ENCODE assay signal across 23 cellular contexts in genomic region chr14:65241125-65241752, GRCh38.
A peak's percentile ranks its signal among the peaks of the same experiment; 100 is the strongest.
DNase-seq lines count a peak whose midpoint lies in the region; ATAC-seq, FAIRE-seq and TF ChIP-seq lines count a peak whose summit lies in the region.
"Had no signal": no experiment of that assay in that cellular context is flagged by ENCODE, and none has a peak within 500 bp of the region (broad histone marks: within the 10 kb centered on the region; RNA-seq: fewer than 3 reads in every experiment).

No MANE protein-coding gene starts in this region.

- H3F3A ChIP-seq in DOHH2 (ENCODE audit: control insufficient read depth, insufficient read depth) (no peaks in the 10 kb centered on the region), neural progenitor cell (ENCODE audit: low read depth) (no peaks in the 10 kb centered on the region)

- H2AFZ ChIP-seq in neural progenitor cell (replicated peaks) = no peak overlapping the region
- H2AFZ ChIP-seq: GM23338 had no signal

- H3K4me2 ChIP-seq in DOHH2 (ENCODE audit: low read length) (0 out of 2 replicates have a peak overlapping the region, but pooled peaks have one; percentile 10), neural progenitor cell (no peak overlapping the region)
- H3K4me2 ChIP-seq: GM23338 had no signal

- H3K27me3 ChIP-seq in DOHH2 (ENCODE audit: control insufficient read depth, low read length) (no peaks in the 10 kb centered on the region), neural progenitor cell (no peaks in the 10 kb centered on the region), Peyer's patch (no peaks in the 10 kb centered on the region)
- H3K27me3 ChIP-seq: cardiac muscle cell, neutrophil, transverse colon had no signal

- TF ChIP-seq CTCF in DOHH2 (IDR thresholded peaks at IDR 0.05; ENCODE audit: low read depth, low read length, poor library complexity, severe bottlenecking) (no peak), activated B cell treated with CpG ODN at 0.5 μM for 24 hours (IDR thresholded peaks at IDR 0.05) (no peak), neural progenitor cell (IDR thresholded peaks at IDR 0.05) (no peak), Peyer's patch (IDR thresholded peaks at IDR 0.05) (no peak)

- H3K27me3 Mint-ChIP-seq in activated B cell treated with CpG ODN at 0.5 μM for 24 hours = no peaks in the 10 kb centered on the region
- H3K27me3 Mint-ChIP-seq in neural progenitor cell (ENCODE audit: insufficient read depth, low read depth) = peaks cover 5% of the 10 kb centered on the region

- H3K27ac ChIP-seq in DOHH2 (ENCODE audit: low read depth, low read length) (no peak overlapping the region), neural progenitor cell (no peak overlapping the region), Peyer's patch (no peak overlapping the region)
- H3K27ac ChIP-seq: cardiac muscle cell, neutrophil, SK-N-MC, skin epidermis, transverse colon had no signal

- H3K27ac Mint-ChIP-seq in activated B cell treated with CpG ODN at 0.5 μM for 24 hours (peak overlapping the region; percentile 87), neural progenitor cell (peak overlapping the region; percentile 2)
- H3K27ac Mint-ChIP-seq: GM23338, immature natural killer cell had no signal

- CTCF ChIA-PET in activated B cell treated with CpG ODN at 0.5 μM for 24 hours (lab: Charles Lee) = no interaction called here

- POLR2A ChIA-PET in activated B cell treated with CpG ODN at 0.5 μM for 24 hours (lab: Charles Lee) = interaction anchor here (0.6 to 0.7 kb wide), 2 partner anchors 128 to 263 kb away, joined by 4 to 5 read pairs; no protein-coding TSS in a partner anchor

- peak; percentile 35 for FAIRE-seq in GM18507 (lab: Jason Lieb, UNC)

- intact Hi-C loops in activated B cell treated with CpG ODN at 0.5 μM for 24 hours (cut with micrococcal nuclease) = loop anchor here (2.0 kb wide), 1 partner anchor 18 kb away; no protein-coding TSS in a partner anchor

- H3K9me3 ChIP-seq in DOHH2 (ENCODE audit: control insufficient read depth, insufficient read depth, low read length) (no peaks in the 10 kb centered on the region), neural progenitor cell (ENCODE audit: low read depth) (no peaks in the 10 kb centered on the region), Peyer's patch (no peaks in the 10 kb centered on the region)
- H3K9me3 ChIP-seq: mucosa of descending colon, neutrophil, transverse colon had no signal

- peak overlapping the region; percentile 55 for H3K4me3 Mint-ChIP-seq in activated B cell treated with CpG ODN at 0.5 μM for 24 hours
- no peak overlapping the region for H3K4me3 Mint-ChIP-seq in neural progenitor cell
- H3K4me3 Mint-ChIP-seq: GM23338, immature natural killer cell had no signal

- H3K9me2 ChIP-seq in DOHH2 (replicated peaks; ENCODE audit: control insufficient read depth, low read length) = no peaks in the 10 kb centered on the region

- H3K4me3 ChIP-seq in DOHH2 (ENCODE audit: low read length) (no peak overlapping the region), neural progenitor cell (no peak overlapping the region), Peyer's patch (no peak overlapping the region)
- H3K4me3 ChIP-seq: cardiac muscle cell, GM23338, mucosa of descending colon, SK-N-MC, skin epidermis, transverse colon had no signal

- no peaks in the 10 kb centered on the region for H3K79me2 ChIP-seq in DOHH2 (ENCODE audit: control insufficient read depth, low read length)
- no peaks in the 10 kb centered on the region for H3K79me2 ChIP-seq in neural progenitor cell (ENCODE audit: low read depth)

- no peak for TF ChIP-seq POLR2A in Peyer's patch (IDR thresholded peaks at IDR 0.05)

- peaks cover 8% of the 10 kb centered on the region for H3K4me1 Mint-ChIP-seq in activated B cell treated with CpG ODN at 0.5 μM for 24 hours
- H3K4me1 Mint-ChIP-seq in neural progenitor cell = peaks cover 33% of the 10 kb centered on the region
- H3K4me1 Mint-ChIP-seq: immature natural killer cell had no signal

- H3K36me3 ChIP-seq in DOHH2 (ENCODE audit: control insufficient read depth, low read length) (no peaks in the 10 kb centered on the region), neural progenitor cell (no peaks in the 10 kb centered on the region), Peyer's patch (no peaks in the 10 kb centered on the region)
- H3K36me3 ChIP-seq: cardiac muscle cell, neutrophil, transverse colon had no signal

- DNase-seq in GM18507 (ENCODE audit: extremely low spot score, insufficient read length, low read depth) (no peak), activated B cell treated with CpG ODN at 0.5 μM for 24 hours (no peak), neural progenitor cell (ENCODE audit: low spot score) (no peak), NCI-H345 (lab: John Stamatoyannopoulos, UW) (no peak), dedifferentiated amniotic fluid mesenchymal stem cell (ENCODE audit: extremely low spot score) (no peak), Peyer's patch (no peak)
- DNase-seq: amniotic stem cell; immature natural killer cell; KG1; left ventricle myocardium superior; mucosa of descending colon; NCI-H187 treated with DMSO at 0.1 percent for 48 hours; NCI-H2227 treated with DMSO at 0.1 percent for 48 hours; stimulated activated CD4-positive, alpha-beta T cell treated with anti-CD3 and anti-CD28 coated beads, Interleukin-2, amount 100 ng/mL, for 24 hours; stimulated activated naive CD4-positive, alpha-beta T cell; transverse colon had no signal

- peaks cover 12% of the 10 kb centered on the region for H3K36me3 Mint-ChIP-seq in activated B cell treated with CpG ODN at 0.5 μM for 24 hours (ENCODE audit: low read depth)
- no peaks in the 10 kb centered on the region for H3K36me3 Mint-ChIP-seq in neural progenitor cell
- H3K36me3 Mint-ChIP-seq: immature natural killer cell had no signal

- H3K9ac ChIP-seq in neural progenitor cell = no peak overlapping the region

- H3K9me3 Mint-ChIP-seq in activated B cell treated with CpG ODN at 0.5 μM for 24 hours = no peaks in the 10 kb centered on the region
- peaks cover 2% of the 10 kb centered on the region for H3K9me3 Mint-ChIP-seq in neural progenitor cell
- H3K9me3 Mint-ChIP-seq: GM23338, immature natural killer cell had no signal

- H3K4me1 ChIP-seq in DOHH2 (ENCODE audit: control insufficient read depth, low read length) (peaks cover 20% of the 10 kb centered on the region), neural progenitor cell (peaks cover 13% of the 10 kb centered on the region), Peyer's patch (peaks cover 0 to 43% (median 2%) of the 10 kb centered on the region in 4 donors)

- ATAC-seq in activated B cell treated with CpG ODN at 0.5 μM for 24 hours (ENCODE audit: low read depth) = peak; percentile 47
- ATAC-seq: activated CD4-positive, CD25-positive, alpha-beta regulatory T cell treated with anti-CD3 and anti-CD28 coated beads, Interleukin-2, amount 50 U/mL, for 24 hours; GM23338; left ventricle myocardium superior; mucosa of descending colon had no signal

- H4K20me1 ChIP-seq in DOHH2 (ENCODE audit: control insufficient read depth, insufficient read depth, low read depth, low read length) (no peaks in the 10 kb centered on the region), neural progenitor cell (ENCODE audit: low read depth) (no peaks in the 10 kb centered on the region)
